Comparison of ENCODE assay signal across 9 cellular contexts in genomic region chr7:99409192-99409572, GRCh38. TPM values are rescaled to one million over a fixed set of nuclear protein-coding genes. Genes with fewer than 3 reads are reported as not detected.
DNase-seq lines count a peak whose midpoint lies in the region; ATAC-seq, FAIRE-seq and TF ChIP-seq lines count a peak whose summit lies in the region.
"Had no signal": no experiment of that assay in that cellular context is flagged by ENCODE, and none has a peak within 500 bp of the region (broad histone marks: within the 10 kb centered on the region; RNA-seq: fewer than 3 reads in every experiment).

No MANE protein-coding gene starts in this region.

- no peak for DNase-seq in AG04450 (ENCODE audit: low read depth, low spot score)
- DNase-seq in dorsolateral prefrontal cortex = no peak
- DNase-seq in natural killer cell treated with Interleukin-12 subunit alpha and Interleukin-12 subunit beta and Interleukin-15 and Interleukin-18, amount 100 ng/mL, for 72 hours (ENCODE audit: low spot score) = no peak
- DNase-seq in activated effector memory CD4-positive, alpha-beta T cell treated with Interleukin-2 at 50 U/mL for 16 hours = no peak
- DNase-seq in RCC 7860 (ENCODE audit: low spot score) = no peak

- H3K27ac Mint-ChIP-seq in natural killer cell treated with Interleukin-12 subunit alpha and Interleukin-12 subunit beta and Interleukin-15 and Interleukin-18, amount 100 ng/mL, for 72 hours = peak overlapping the region; percentile 85 to 91

- peaks cover 32% of the 10 kb centered on the region for H3K4me1 ChIP-seq in OCI-LY1 (ENCODE audit: insufficient read depth, low read length, severe bottlenecking)

- no peaks in the 10 kb centered on the region for H3K9me3 Mint-ChIP-seq in natural killer cell treated with Interleukin-12 subunit alpha and Interleukin-12 subunit beta and Interleukin-15 and Interleukin-18, amount 100 ng/mL, for 72 hours

- H3K4me3 ChIP-seq in AG04450 (ENCODE audit: low read depth, low read length) = peak overlapping the region; percentile 99
- peak overlapping the region; percentile 79 for H3K4me3 ChIP-seq in OCI-LY1 (ENCODE audit: low read depth, low read length, poor library complexity, severe bottlenecking)
- H3K4me3 ChIP-seq in dorsolateral prefrontal cortex = peak overlapping the region; percentile 75 to 100 (median 98)

- H3K9ac ChIP-seq in OCI-LY1 (ENCODE audit: low read length) = peak overlapping the region; percentile 86

- H3K79me2 ChIP-seq in OCI-LY1 (ENCODE audit: insufficient read depth, low read length) = peaks cover 52% of the 10 kb centered on the region

- no peaks in the 10 kb centered on the region for H3K27me3 ChIP-seq in AG04450 (ENCODE audit: control insufficient read depth, insufficient read depth, low read length)
- no peaks in the 10 kb centered on the region for H3K27me3 ChIP-seq in OCI-LY1 (ENCODE audit: insufficient read depth, low read length)
- no peaks in the 10 kb centered on the region for H3K27me3 ChIP-seq in dorsolateral prefrontal cortex

- no peaks in the 10 kb centered on the region for H3K9me2 ChIP-seq in OCI-LY1 (ENCODE audit: low read depth, low read length)

- H3K4me1 Mint-ChIP-seq in natural killer cell treated with Interleukin-12 subunit alpha and Interleukin-12 subunit beta and Interleukin-15 and Interleukin-18, amount 100 ng/mL, for 72 hours (ENCODE audit: low read depth in 2 of 2) = peaks cover 36 to 44% of the 10 kb centered on the region in 2 donors

- H2AFZ ChIP-seq in OCI-LY1 (ENCODE audit: low read length) = no peak overlapping the region

- H3K36me3 Mint-ChIP-seq in natural killer cell treated with Interleukin-12 subunit alpha and Interleukin-12 subunit beta and Interleukin-15 and Interleukin-18, amount 100 ng/mL, for 72 hours = peaks cover 32% of the 10 kb centered on the region

- H3K4me3 Mint-ChIP-seq in natural killer cell treated with Interleukin-12 subunit alpha and Interleukin-12 subunit beta and Interleukin-15 and Interleukin-18, amount 100 ng/mL, for 72 hours = peak overlapping the region; percentile 94

- peaks cover 46% of the 10 kb centered on the region for H3K36me3 ChIP-seq in OCI-LY1 (ENCODE audit: insufficient read depth, low read length)

- CTCF ChIA-PET in AG04450 (lab: Charles Lee) = no interaction called here

- H3K27ac ChIP-seq in AG04450 (ENCODE audit: low read depth, low read length) (peak overlapping the region; percentile 99), OCI-LY1 (ENCODE audit: low read depth, low read length, poor library complexity, severe bottlenecking) (peak overlapping the region; percentile 71), dorsolateral prefrontal cortex (peak overlapping the region in 58 of 59 donors; percentile 94 to 100 (median 99))

- H4K20me1 ChIP-seq in OCI-LY1 (ENCODE audit: insufficient read depth, low read length) = no peaks in the 10 kb centered on the region

- no peaks in the 10 kb centered on the region for H3K27me3 Mint-ChIP-seq in natural killer cell treated with Interleukin-12 subunit alpha and Interleukin-12 subunit beta and Interleukin-15 and Interleukin-18, amount 100 ng/mL, for 72 hours

- POLR2A ChIA-PET in AG04450 (lab: Yijun Ruan, JAX) = interaction anchor here (0.6 to 1.9 kb wide), 15 partner anchors 9 to 306 kb away, joined by 3 to 12 read pairs (median 5); partner anchors contain the start of genes ARPC1A, CPSF4, PTCD1 and ZNF789

- ATAC-seq in GM21390 (IDR thresholded peaks at IDR 0.05; ENCODE audit: unreplicated experiment) (peak; percentile 16), GM21367 (IDR thresholded peaks at IDR 0.05; ENCODE audit: unreplicated experiment) (no peak)
- ATAC-seq in natural killer cell treated with Interleukin-12 subunit alpha and Interleukin-12 subunit beta and Interleukin-15 and Interleukin-18, amount 100 ng/mL, for 72 hours = no peak

- no peaks in the 10 kb centered on the region for H3F3A ChIP-seq in OCI-LY1 (ENCODE audit: insufficient read depth, low read length)

- H3K9me3 ChIP-seq in AG04450 (ENCODE audit: control insufficient read depth, insufficient read depth, low read length) (no peaks in the 10 kb centered on the region), OCI-LY1 (ENCODE audit: low read length) (no peaks in the 10 kb centered on the region)

- intact Hi-C loops in dorsolateral prefrontal cortex (cut with DNase I) = loop anchor here (2.0 to 10.0 kb wide), 7 partner anchors 30 to 367 kb away; partner anchors contain the start of genes ARPC1A (in 2 of the 2), ATP5MF (in 1 of the 2), CPSF4 (in 1 of the 2) and PTCD1 (in 1 of the 2)

- no peak for FAIRE-seq in RCC 7860 (lab: Jason Lieb, UNC)
- FAIRE-seq: islet of Langerhans had no signal

- peak overlapping the region; percentile 79 for H3K4me2 ChIP-seq in OCI-LY1 (ENCODE audit: low read length)

- TF ChIP-seq CTCF in AG04450 (IDR thresholded peaks at IDR 0.05; ENCODE audit: low read depth, low read length) = no peak
- no peak for TF ChIP-seq CTCF in OCI-LY1 (IDR thresholded peaks at IDR 0.05; ENCODE audit: low read length)
- TF ChIP-seq CTCF in dorsolateral prefrontal cortex (IDR thresholded peaks at IDR 0.05 in 54 of 56, conservative IDR thresholded peaks at IDR 0.05 in 2 of 56; ENCODE audit: low read depth in 1 of 56, partially characterized antibody in 56 of 56) = no peak

RNA-seq across cellular contexts. Expression of gene BUD31, which starts 0.4 kb away (rescaled TPM):
- 82.3 and 96.8 TPM in 2 replicates for polyA plus RNA-seq in AG04450 (2011; rRNA removed)
- polyA minus RNA-seq in AG04450 (2011; rRNA and poly(A)+ RNA removed) = 30.8 and 32.2 TPM in 2 replicates
- total RNA-seq in dorsolateral prefrontal cortex = 10 to 100 TPM; 37.0 to 97.8 (median 64.0) TPM
- total RNA-seq in natural killer cell treated with Interleukin-12 subunit alpha and Interleukin-12 subunit beta and Interleukin-15 and Interleukin-18, amount 100 ng/mL, for 72 hours = 100 to 1,000 TPM; 145 to 147 TPM

RNA-seq across cellular contexts. Expression of gene PDAP1, which starts 0.8 kb away (rescaled TPM):
- 60.2 and 68.1 TPM in 2 replicates for polyA plus RNA-seq in AG04450 (2011; rRNA removed)
- 19.4 and 24.3 TPM in 2 replicates for polyA minus RNA-seq in AG04450 (2011; rRNA and poly(A)+ RNA removed)
- 100 to 1,000 TPM in 4 of 120 experiments, 10 to 100 TPM in 116; 57.9 to 106 (median 75.1) TPM for total RNA-seq in dorsolateral prefrontal cortex
- 100 to 1,000 TPM; 114 to 145 TPM for total RNA-seq in natural killer cell treated with Interleukin-12 subunit alpha and Interleukin-12 subunit beta and Interleukin-15 and Interleukin-18, amount 100 ng/mL, for 72 hours

RNA-seq across cellular contexts. Expression of gene PTCD1, which starts 29.4 kb away (rescaled TPM):
- 2.7 and 3.0 TPM in 2 replicates for polyA plus RNA-seq in AG04450 (2011; rRNA removed)
- polyA minus RNA-seq in AG04450 (2011; rRNA and poly(A)+ RNA removed) = 3.5 and 3.9 TPM in 2 replicates
- 10 to 100 TPM in 9 of 120 experiments, 1 to 10 TPM in 111; 3.2 to 13.4 (median 6.3) TPM for total RNA-seq in dorsolateral prefrontal cortex
- total RNA-seq in natural killer cell treated with Interleukin-12 subunit alpha and Interleukin-12 subunit beta and Interleukin-15 and Interleukin-18, amount 100 ng/mL, for 72 hours = 10 to 100 TPM in 1 of 2 donors, 1 to 10 TPM in 1; 5.9 to 15.3 TPM

RNA-seq across cellular contexts. Expression of gene CPSF4, which starts 29.6 kb away (rescaled TPM):
- 27.6 and 32.2 TPM in 2 replicates for polyA plus RNA-seq in AG04450 (2011; rRNA removed)
- polyA minus RNA-seq in AG04450 (2011; rRNA and poly(A)+ RNA removed) = 38.0 and 52.1 TPM in 2 replicates
- 10 to 100 TPM; 31.8 to 83.9 (median 47.3) TPM for total RNA-seq in dorsolateral prefrontal cortex
- 10 to 100 TPM; 51.1 to 91.1 TPM for total RNA-seq in natural killer cell treated with Interleukin-12 subunit alpha and Interleukin-12 subunit beta and Interleukin-15 and Interleukin-18, amount 100 ng/mL, for 72 hours

RNA-seq across cellular contexts. Expression of gene ARPC1B, which starts 34.7 kb away (rescaled TPM):
- polyA plus RNA-seq in AG04450 (2011; rRNA removed) = 190 and 245 TPM in 2 replicates
- polyA minus RNA-seq in AG04450 (2011; rRNA and poly(A)+ RNA removed) = 69.5 and 83.5 TPM in 2 replicates
- 10 to 100 TPM in 115 of 120 experiments, 1 to 10 TPM in 5; 5.2 to 52.6 (median 17.8) TPM for total RNA-seq in dorsolateral prefrontal cortex
- total RNA-seq in natural killer cell treated with Interleukin-12 subunit alpha and Interleukin-12 subunit beta and Interleukin-15 and Interleukin-18, amount 100 ng/mL, for 72 hours = 100 to 1,000 TPM; 286 to 366 TPM
